In the genomic region with DNA sequence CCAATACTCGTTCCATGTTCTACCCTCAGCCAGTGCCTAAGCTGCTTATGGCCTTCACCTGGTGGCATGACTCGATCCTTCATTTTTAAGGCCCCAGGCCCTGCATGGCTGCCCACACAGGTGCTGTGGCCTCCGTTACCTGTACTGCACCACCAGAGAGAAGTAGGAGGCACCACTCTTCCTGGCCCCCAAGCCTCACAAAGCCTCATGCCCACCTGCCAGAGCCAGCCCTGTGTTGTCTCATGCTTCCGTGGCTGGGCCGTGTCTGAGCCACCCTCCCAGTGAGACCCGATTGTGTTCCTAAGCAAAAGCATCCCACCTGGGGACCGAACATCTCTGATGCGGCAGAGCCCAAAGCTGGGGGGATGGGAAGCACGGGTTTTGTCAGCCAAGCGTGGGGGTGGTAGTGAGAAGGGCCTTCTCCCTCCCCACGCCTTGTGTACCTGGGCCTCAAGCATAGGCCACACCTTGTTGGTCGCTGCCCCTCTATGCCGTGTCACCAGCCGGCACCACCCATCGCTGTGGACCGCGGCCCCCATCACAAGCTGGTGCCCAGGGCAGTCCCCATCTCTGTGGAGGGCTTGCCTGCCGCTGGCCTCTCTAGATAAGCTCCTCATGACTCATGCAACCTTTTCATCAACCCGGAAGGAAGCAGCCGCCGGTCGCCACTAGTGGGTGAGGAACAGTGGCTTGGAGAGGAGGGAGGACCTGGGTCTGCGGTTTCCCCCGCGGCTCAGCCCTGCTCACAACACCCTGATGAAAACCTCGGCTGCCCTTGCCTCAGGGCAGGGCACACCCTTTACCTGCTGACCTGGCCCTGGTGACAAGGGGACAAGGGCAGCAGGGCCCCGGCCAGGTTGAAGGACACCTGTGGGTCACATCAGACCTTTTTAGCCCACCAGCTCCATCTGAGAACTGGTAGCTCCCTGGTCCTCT, we compare ENCODE assay signal across 8 cellular contexts. TPM values are rescaled to one million over a fixed set of nuclear protein-coding genes. Genes with fewer than 3 reads are reported as not detected.
DNase-seq lines count a peak whose midpoint lies in the region; ATAC-seq and TF ChIP-seq lines count a peak whose summit lies in the region.

No MANE protein-coding gene starts in this region.

- peak; percentile 28 for ATAC-seq in HG02981 (IDR thresholded peaks at IDR 0.05; ENCODE audit: unreplicated experiment)

- no peaks in the 10 kb centered on the region for H4K20me1 ChIP-seq in OCI-LY1 (ENCODE audit: insufficient read depth, low read length)
- H4K20me1 ChIP-seq in osteoblast (ENCODE audit: insufficient read depth, low read length) = no peaks in the 10 kb centered on the region

- intact Hi-C loops in esophagus squamous epithelium (cut with DNase I) (no loop called here), thyroid gland (cut with DNase I) (loop anchor here (10.0 kb wide), 1 partner anchor 331 kb away; no protein-coding TSS in a partner anchor)

- H2AFZ ChIP-seq in OCI-LY1 (ENCODE audit: low read length) (no peak overlapping the region), osteoblast (ENCODE audit: low read length) (peak overlapping the region; percentile 91)

- DNase-seq in NCI-H1436 (lab: John Stamatoyannopoulos, UW) (peak; percentile 12), NCI-H1436 treated with DMSO at 0.1 percent for 48 hours (lab: John Stamatoyannopoulos, UW) (no peak), esophagus squamous epithelium (lab: John Stamatoyannopoulos, UW) (peak; percentile 82), osteoblast (ENCODE audit: insufficient read length, low spot score, missing footprints) (peak; percentile 93), thyroid gland (peak; percentile 51 to 58)
- peak; percentile 93 for DNase-seq in activated CD8-positive, alpha-beta memory T cell treated with anti-CD3 and anti-CD28 coated beads, Interleukin-2, amount 50 U/mL, for 48 hours

- H3K79me2 ChIP-seq in OCI-LY1 (ENCODE audit: insufficient read depth, low read length) (no peaks in the 10 kb centered on the region), osteoblast (ENCODE audit: insufficient read depth, low read length) (peaks cover 13% of the 10 kb centered on the region)

- peak overlapping the region; percentile 97 for H3K4me2 ChIP-seq in OCI-LY1 (ENCODE audit: low read length)
- H3K4me2 ChIP-seq in osteoblast (ENCODE audit: insufficient read depth, low read length) = peak overlapping the region; percentile 88

- no peaks in the 10 kb centered on the region for H3K9me2 ChIP-seq in OCI-LY1 (ENCODE audit: low read depth, low read length)

- H3K27me3 ChIP-seq in OCI-LY1 (ENCODE audit: insufficient read depth, low read length) = no peaks in the 10 kb centered on the region
- H3K27me3 ChIP-seq in esophagus squamous epithelium = no peaks in the 10 kb centered on the region
- no peaks in the 10 kb centered on the region for H3K27me3 ChIP-seq in osteoblast (ENCODE audit: insufficient read depth, low read length)
- no peaks in the 10 kb centered on the region for H3K27me3 ChIP-seq in thyroid gland

- H3K36me3 ChIP-seq in OCI-LY1 (ENCODE audit: insufficient read depth, low read length) (peaks cover 7% of the 10 kb centered on the region; the same call in 1 of the 2 replicates), esophagus squamous epithelium (peaks cover 0 to 9% (median 0%) of the 10 kb centered on the region in 3 donors), osteoblast (ENCODE audit: insufficient read depth, low read length) (peaks cover 3% of the 10 kb centered on the region), thyroid gland (no peaks in the 10 kb centered on the region)

- TF ChIP-seq POLR2A in esophagus squamous epithelium (IDR thresholded peaks at IDR 0.05) (peak in 1 of 4 donors; percentile 55), thyroid gland (IDR thresholded peaks at IDR 0.05) (no peak)

- peak overlapping the region; percentile 96 for H3K9ac ChIP-seq in OCI-LY1 (ENCODE audit: low read length)

- H3K4me1 ChIP-seq in OCI-LY1 (ENCODE audit: insufficient read depth, low read length, severe bottlenecking) = peaks cover 63% of the 10 kb centered on the region
- peaks cover 54 to 84% (median 56%) of the 10 kb centered on the region in 3 donors for H3K4me1 ChIP-seq in esophagus squamous epithelium
- H3K4me1 ChIP-seq in osteoblast (ENCODE audit: insufficient read depth, low read length) = peaks cover 34% of the 10 kb centered on the region
- H3K4me1 ChIP-seq in thyroid gland = peaks cover 37 to 51% of the 10 kb centered on the region in 2 donors

- TF ChIP-seq CTCF in OCI-LY1 (IDR thresholded peaks at IDR 0.05; ENCODE audit: low read length) = no peak
- TF ChIP-seq CTCF in esophagus squamous epithelium (IDR thresholded peaks at IDR 0.05) = no peak
- no peak for TF ChIP-seq CTCF in osteoblast (IDR thresholded peaks at IDR 0.05; ENCODE audit: extremely low read depth, low read depth, low read length)
- TF ChIP-seq CTCF in thyroid gland (IDR thresholded peaks at IDR 0.05) = no peak

- H3F3A ChIP-seq in OCI-LY1 (ENCODE audit: insufficient read depth, low read length) = no peaks in the 10 kb centered on the region

- H3K27ac ChIP-seq in OCI-LY1 (ENCODE audit: low read depth, low read length, poor library complexity, severe bottlenecking) (peak overlapping the region; percentile 97), esophagus squamous epithelium (peak overlapping the region; percentile 92 to 98 (median 97)), osteoblast (ENCODE audit: low read depth, low read length) (peak overlapping the region; percentile 77), thyroid gland (peak overlapping the region; percentile 23 to 61 (median 27))

- peak overlapping the region; percentile 65 for H3K4me3 ChIP-seq in OCI-LY1 (ENCODE audit: low read depth, low read length, poor library complexity, severe bottlenecking)
- peak overlapping the region; percentile 2 to 94 (median 75) for H3K4me3 ChIP-seq in esophagus squamous epithelium
- H3K4me3 ChIP-seq in osteoblast (ENCODE audit: insufficient read depth, low read length) = peak overlapping the region; percentile 60
- H3K4me3 ChIP-seq in thyroid gland (replicated peaks in 1 of 3) = peak overlapping the region in 1 of 3 donors; percentile 31

- WGBS in esophagus squamous epithelium, 2 donors = 29 to 86% methylated on average over 6 to 17 of the region's 27 CpGs
- 64 to 71% methylated on average over 15 to 19 of the region's 27 CpGs for WGBS in thyroid gland, 2 donors

- no peaks in the 10 kb centered on the region for H3K9me3 ChIP-seq in OCI-LY1 (ENCODE audit: low read length)
- H3K9me3 ChIP-seq in esophagus squamous epithelium = no peaks in the 10 kb centered on the region
- H3K9me3 ChIP-seq in osteoblast (ENCODE audit: low read depth, low read length) = no peaks in the 10 kb centered on the region
- no peaks in the 10 kb centered on the region for H3K9me3 ChIP-seq in thyroid gland

RNA-seq across cellular contexts. Expression of gene RNPEPL1, which starts 2.7 kb away (rescaled TPM):
- total RNA-seq in esophagus squamous epithelium (10 to 100 TPM; 41.9 to 96.5 (median 48.1) TPM), osteoblast (13.0 and 14.7 TPM in 2 replicates), thyroid gland (10 to 100 TPM; 20.0 to 45.5 (median 37.3) TPM)

RNA-seq across cellular contexts. Expression of gene DUSP28, which starts 5.4 kb away (rescaled TPM):
- 10 to 100 TPM in 1 of 4 donors, 1 to 10 TPM in 3; 2.0 to 10.5 (median 5.3) TPM for total RNA-seq in esophagus squamous epithelium
- total RNA-seq in osteoblast = 3.2 and 4.7 TPM in 2 replicates
- 10 to 100 TPM in 1 of 4 donors, 1 to 10 TPM in 3; 6.6 to 12.5 (median 9.2) TPM for total RNA-seq in thyroid gland

RNA-seq across cellular contexts. Expression of gene ANKMY1, which starts 7.7 kb away (rescaled TPM):
- 10 to 100 TPM in 3 of 4 donors, 1 to 10 TPM in 1; 8.2 to 23.8 (median 17.1) TPM for total RNA-seq in esophagus squamous epithelium
- total RNA-seq in osteoblast = 11.2 and 11.5 TPM in 2 replicates
- total RNA-seq in thyroid gland = 10 to 100 TPM; 17.4 to 24.7 (median 21.0) TPM

RNA-seq across cellular contexts. Expression of gene CAPN10, which starts 21.0 kb away (rescaled TPM):
- total RNA-seq in esophagus squamous epithelium = 10 to 100 TPM in 3 of 4 donors, 1 to 10 TPM in 1; 9.9 to 23.3 (median 13.7) TPM
- total RNA-seq in osteoblast = 21.0 and 22.1 TPM in 2 replicates
- 10 to 100 TPM; 19.3 to 25.3 (median 21.7) TPM for total RNA-seq in thyroid gland

RNA-seq across cellular contexts. Expression of gene GPR35, which starts 59.7 kb away (rescaled TPM):
- total RNA-seq in esophagus squamous epithelium = 1 to 10 TPM in 3 of 4 donors, under 1 TPM in 1; 0.31 to 3.2 (median 1.3) TPM
- total RNA-seq in osteoblast = 1.1 and 1.5 TPM in 2 replicates
- total RNA-seq in thyroid gland = 1 to 10 TPM in 2 of 4 donors, under 1 TPM in 2; 0.29 to 1.7 (median 1.0) TPM

Comparison
In these comparisons a context has a peak if more than half of its experiments do, and no peak if none do; other contexts are left out.
1. H3K27ac ChIP-seq: peak in every context shown above with its lines; median percentile 97 in OCI-LY1; 97 in esophagus squamous epithelium; 77 in osteoblast; 27 in thyroid gland.